23 cellular contexts compared by ENCODE assay signal in genomic region chr1:17930635-17931034, GRCh38.
"Had no signal": no experiment of that assay in that cellular context is flagged by ENCODE, and none has a peak within 500 bp of the region (broad histone marks: within the 10 kb centered on the region; RNA-seq: fewer than 3 reads in every experiment).

No MANE protein-coding gene starts in this region.

- H3K9me3 Mint-ChIP-seq: dendritic cell treated with granulocyte-macrophage colony-stimulating factor and Interleukin-4, amounts not matched to agents 40 ng/mL and 50 ng/mL, for 4 days; natural killer cell; neural crest cell; stimulated activated naive CD8-positive, alpha-beta T cell treated with anti-CD3 and anti-CD28 coated beads, Interleukin-15, amount 100 ng/mL, for 72 hours had no signal

- H3K4me2 ChIP-seq: hepatocyte had no signal

- ATAC-seq: gastroesophageal sphincter; left lobe of liver; lower lobe of right lung; natural killer cell; right lobe of liver; stimulated activated naive B cell treated with anti-CD40 and anti-IgM and Interleukin-4, amounts not matched to agents 10 μg/mL and 1 μg/mL and 100 μg/mL, for 72 hours; stimulated activated naive CD8-positive, alpha-beta T cell treated with anti-CD3 and anti-CD28 coated beads, Interleukin-15, amount 100 ng/mL, for 72 hours had no signal

- H3K79me2 ChIP-seq: hepatocyte had no signal

- H3K36me3 Mint-ChIP-seq: memory B cell; mesothelial cell of epicardium; natural killer cell; stimulated activated naive B cell treated with anti-CD40 and anti-IgM and Interleukin-4, amounts not matched to agents 10 μg/mL and 1 μg/mL and 100 μg/mL, for 72 hours had no signal

- H3K27ac ChIP-seq: esophagus squamous epithelium, gastroesophageal sphincter, hepatocyte, lower lobe of right lung, ovary, right lobe of liver, testis, transverse colon had no signal

- H3K27ac Mint-ChIP-seq: dendritic cell treated with granulocyte-macrophage colony-stimulating factor and Interleukin-4, amounts not matched to agents 40 ng/mL and 50 ng/mL, for 4 days; memory B cell; mesothelial cell of epicardium; natural killer cell; progenitor cell of endocrine pancreas; stimulated activated naive B cell treated with anti-CD40 and anti-IgM and Interleukin-4, amounts not matched to agents 10 μg/mL and 1 μg/mL and 100 μg/mL, for 72 hours; stimulated activated naive CD8-positive, alpha-beta T cell treated with anti-CD3 and anti-CD28 coated beads, Interleukin-15, amount 100 ng/mL, for 72 hours had no signal

- H3K4me1 Mint-ChIP-seq: memory B cell; mesothelial cell of epicardium; natural killer cell; neural crest cell; stimulated activated naive B cell treated with anti-CD40 and anti-IgM and Interleukin-4, amounts not matched to agents 10 μg/mL and 1 μg/mL and 100 μg/mL, for 72 hours; stimulated activated naive CD8-positive, alpha-beta T cell treated with anti-CD3 and anti-CD28 coated beads, Interleukin-15, amount 100 ng/mL, for 72 hours had no signal

- H2AFZ ChIP-seq: hepatocyte had no signal

- H3K4me3 Mint-ChIP-seq: dendritic cell treated with granulocyte-macrophage colony-stimulating factor and Interleukin-4, amounts not matched to agents 40 ng/mL and 50 ng/mL, for 4 days; memory B cell; mesothelial cell of epicardium; natural killer cell; neural crest cell; stimulated activated naive B cell treated with anti-CD40 and anti-IgM and Interleukin-4, amounts not matched to agents 10 μg/mL and 1 μg/mL and 100 μg/mL, for 72 hours; stimulated activated naive CD8-positive, alpha-beta T cell treated with anti-CD3 and anti-CD28 coated beads, Interleukin-15, amount 100 ng/mL, for 72 hours had no signal

- H3K4me1 ChIP-seq: lower lobe of right lung, right lobe of liver, testis had no signal

- H3K9me3 ChIP-seq: lower lobe of right lung, ovary, right lobe of liver, testis, transverse colon had no signal

- DNase-seq: esophagus squamous epithelium; foreskin fibroblast; glutamatergic neuron; kidney glomerular epithelial cell; lower lobe of right lung; natural killer cell; ovary; right lobe of liver; stimulated activated CD4-positive, alpha-beta T cell treated with anti-CD3 and anti-CD28 coated beads, Interleukin-15, amount 100 ng/mL, for 24 hours; stimulated activated CD4-positive, alpha-beta T cell treated with anti-CD3 and anti-CD28 coated beads, Interleukin-1b, Interleukin-23, amount 100 ng/mL, for 48 hours; stimulated activated CD4-positive, alpha-beta T cell treated with anti-CD3 and anti-CD28 coated beads, Interleukin-4, amount 100 ng/mL, for 4 hours; stimulated activated naive B cell treated with anti-CD40 and anti-IgM and Interleukin-4, amounts not matched to agents 10 μg/mL and 1 μg/mL and 100 μg/mL, for 72 hours; stimulated activated naive CD8-positive, alpha-beta T cell treated with anti-CD3 and anti-CD28 coated beads, Interleukin-15, amount 100 ng/mL, for 72 hours; testis; transverse colon had no signal

- H3K36me3 ChIP-seq: esophagus squamous epithelium, gastroesophageal sphincter, lower lobe of right lung, ovary, right lobe of liver, transverse colon had no signal

- H3K27me3 ChIP-seq: ovary, right lobe of liver, testis had no signal

- H3K4me3 ChIP-seq: esophagus squamous epithelium, gastroesophageal sphincter, hepatocyte, lower lobe of right lung, ovary, right lobe of liver, testis, transverse colon had no signal
